14 cellular contexts compared by ENCODE assay signal in the genomic region with DNA sequence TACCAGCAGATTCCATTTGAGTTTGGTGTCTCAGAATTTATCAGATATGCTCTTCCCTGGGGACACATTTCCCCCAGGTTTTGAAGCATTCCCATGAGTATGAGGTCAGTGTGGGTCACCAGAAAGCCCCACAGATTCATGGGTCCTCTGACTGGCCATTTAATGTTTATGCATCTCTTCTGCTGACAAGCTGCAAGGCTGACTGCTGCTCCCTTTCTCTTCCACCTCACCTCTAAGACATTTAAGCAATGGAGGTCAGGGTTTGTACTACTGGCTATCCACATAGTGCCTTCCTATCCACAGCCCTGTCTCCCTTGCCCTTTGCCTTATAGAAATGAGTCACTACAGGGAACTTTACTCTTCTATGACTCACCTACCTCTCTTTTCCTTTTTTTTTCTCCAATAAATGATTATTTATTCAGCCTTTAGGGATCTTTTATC.
DNase-seq lines count a peak whose midpoint lies in the region; ATAC-seq, FAIRE-seq and TF ChIP-seq lines count a peak whose summit lies in the region.
"Had no signal": no experiment of that assay in that cellular context is flagged by ENCODE, and none has a peak within 500 bp of the region (broad histone marks: within the 10 kb centered on the region; RNA-seq: fewer than 3 reads in every experiment).

No MANE protein-coding gene starts in this region.

- no peaks in the 10 kb centered on the region for H3K4me1 ChIP-seq in mucosa of descending colon (ENCODE audit: low read depth)

- H3K9me3 ChIP-seq in MG63 = peaks cover 7% of the 10 kb centered on the region; the same call in 1 of the 2 replicates
- no peaks in the 10 kb centered on the region for H3K9me3 ChIP-seq in mucosa of descending colon

- peaks cover 32% of the 10 kb centered on the region for H3K4me1 Mint-ChIP-seq in Calu3 (ENCODE audit: low read depth, unreplicated experiment)

- H3K36me3 ChIP-seq in MG63 (no peaks in the 10 kb centered on the region), mucosa of descending colon (ENCODE audit: low read depth) (no peaks in the 10 kb centered on the region)

- DNase-seq in Calu3 = peak; percentile 33
- DNase-seq in MG63 = peak; percentile 65
- peak; percentile 60 for DNase-seq in epithelial cell of esophagus (ENCODE audit: low read depth)
- no peak for DNase-seq in mucosa of descending colon
- DNase-seq in GM12892 (ENCODE audit: insufficient read length) = no peak
- DNase-seq in effector CD8-positive, alpha-beta T cell (lab: John Stamatoyannopoulos, UW) = no peak
- DNase-seq: activated T-cell treated with anti-CD3 and anti-CD28 coated beads, Interleukin-2, amount 50 U/mL, for 24 hours; anterior cingulate cortex; erythroblast; NCI-H2171; stimulated activated CD8-positive, alpha-beta memory T cell treated with anti-CD3 and anti-CD28 coated beads, Interleukin-4, amount 100 ng/mL, for 48 hours had no signal

- H3K4me3 Mint-ChIP-seq in Calu3 (ENCODE audit: low read depth, unreplicated experiment) = peak overlapping the region; percentile 3
- H3K4me3 Mint-ChIP-seq: activated T-cell treated with anti-CD3 and anti-CD28 coated beads, Interleukin-2, amount 50 U/mL, for 24 hours had no signal

- no peaks in the 10 kb centered on the region for H3K36me3 Mint-ChIP-seq in Calu3 (ENCODE audit: insufficient read depth, unreplicated experiment)

- no peaks in the 10 kb centered on the region for H3K27me3 Mint-ChIP-seq in Calu3 (ENCODE audit: unreplicated experiment)

- no peaks in the 10 kb centered on the region for H3K27me3 ChIP-seq in MG63

- FAIRE-seq in GM12892 (lab: Jason Lieb, UNC) = no peak

- intact Hi-C loops in Calu3 (cut with micrococcal nuclease; ENCODE audit: unreplicated experiment) (no loop called here), mucosa of descending colon (cut with DNase I, micrococcal nuclease) (no loop called here)

- CTCF ChIA-PET in Calu3 (lab: Charles Lee) = no interaction called here

- no TSS peak for BruUV-seq in Calu3 (replicated peaks; lab: Mats Ljungman, UMichigan)

- TF ChIP-seq CTCF in Calu3 (IDR thresholded peaks at IDR 0.05; ENCODE audit: unreplicated experiment) = no peak
- TF ChIP-seq CTCF in epithelial cell of esophagus (IDR thresholded peaks at IDR 0.05; ENCODE audit: insufficient read depth, low read depth, low read length, missing control alignments) = no peak
- TF ChIP-seq CTCF in mucosa of descending colon (IDR thresholded peaks at IDR 0.05) = no peak

- H3K27ac Mint-ChIP-seq in Calu3 (ENCODE audit: unreplicated experiment) = peak overlapping the region; percentile 21
- H3K27ac Mint-ChIP-seq: activated T-cell treated with anti-CD3 and anti-CD28 coated beads, Interleukin-2, amount 50 U/mL, for 24 hours had no signal

- H3K9me3 Mint-ChIP-seq in Calu3 (ENCODE audit: low read depth, unreplicated experiment) = peaks cover 8% of the 10 kb centered on the region

- ATAC-seq in mucosa of descending colon = peak; percentile 95
- no peak for ATAC-seq in HG03108 (IDR thresholded peaks at IDR 0.05; ENCODE audit: unreplicated experiment)
- ATAC-seq in HG03342 (IDR thresholded peaks at IDR 0.05; ENCODE audit: unreplicated experiment) = no peak
- ATAC-seq: left lobe of liver had no signal

- H3K4me3 ChIP-seq in MG63 = no peak overlapping the region
- no peak overlapping the region for H3K4me3 ChIP-seq in epithelial cell of esophagus (ENCODE audit: low read length)
- no peak overlapping the region for H3K4me3 ChIP-seq in mucosa of descending colon

- no peak for TF ChIP-seq POLR2A in GM12892 (IDR thresholded peaks at IDR 0.05; ENCODE audit: low read depth, low read length)

Comparison
In these comparisons a context has a peak if more than half of its experiments do, and no peak if none do; other contexts are left out.
1. DNase-seq: peak in Calu3 (single experiment), MG63 (single experiment) and epithelial cell of esophagus (single experiment); none in mucosa of descending colon (0 of 3), GM12892 (single experiment) and effector CD8-positive, alpha-beta T cell (single experiment).